Comparison of ENCODE assay signal across 19 cellular contexts in the genomic region with DNA sequence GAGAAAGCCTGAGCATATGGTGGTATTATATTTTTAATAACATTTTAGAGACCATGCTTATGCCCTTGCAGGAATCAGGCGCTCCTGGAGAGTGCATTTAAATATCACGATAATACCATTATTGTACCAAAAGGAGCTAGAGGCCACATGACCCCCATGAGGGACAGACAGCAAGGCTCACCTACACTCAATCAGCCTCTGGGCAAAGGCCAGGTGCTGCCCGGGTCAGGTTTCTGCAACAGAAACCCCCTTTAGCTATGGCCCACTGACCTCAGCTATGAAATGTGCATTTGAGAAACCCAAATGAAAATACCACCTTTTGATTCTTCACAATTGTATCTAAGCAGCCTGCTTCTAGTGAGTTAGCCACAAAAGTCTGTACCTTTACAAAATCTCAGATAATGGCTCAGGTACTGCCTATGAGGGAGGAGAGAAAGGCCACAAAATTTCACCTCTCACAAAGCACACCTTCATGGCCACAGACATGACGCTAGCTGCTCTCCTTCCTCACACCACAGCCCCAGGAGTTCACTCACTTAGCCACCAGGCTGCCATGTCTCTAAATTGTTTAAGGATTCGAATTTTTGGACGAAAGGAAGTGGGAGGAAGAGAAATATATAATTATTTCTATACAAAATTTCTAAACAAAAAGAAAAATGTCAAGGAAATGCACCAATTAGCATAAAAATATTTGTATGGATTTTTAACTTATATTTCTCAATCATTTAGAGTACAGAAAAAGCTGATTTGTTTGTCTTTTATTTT.
DNase-seq lines count a peak whose midpoint lies in the region; ATAC-seq and TF ChIP-seq lines count a peak whose summit lies in the region.
"Had no signal": no experiment of that assay in that cellular context is flagged by ENCODE, and none has a peak within 500 bp of the region (broad histone marks: within the 10 kb centered on the region; RNA-seq: fewer than 3 reads in every experiment).

No MANE protein-coding gene starts in this region.

- no peaks in the 10 kb centered on the region for H4K20me1 ChIP-seq in H9 (ENCODE audit: control insufficient read depth, insufficient read depth, insufficient read length)

- H2BK20ac ChIP-seq in H9 (ENCODE audit: low read depth, low read length, poor library complexity, severe bottlenecking) = no peak overlapping the region

- TF ChIP-seq CTCF in H9 (conservative IDR thresholded peaks at IDR 0.05) (peak; percentile 24; the same call in 2 of the 3 replicates), brain (conservative IDR thresholded peaks at IDR 0.05) (no peak), suprapubic skin (IDR thresholded peaks at IDR 0.05) (no peak)

- H3K36me3 ChIP-seq in suprapubic skin = no peaks in the 10 kb centered on the region
- H3K36me3 ChIP-seq: SJSA1 had no signal

- H3K27me3 Mint-ChIP-seq in H9 (ENCODE audit: low read depth) (no peaks in the 10 kb centered on the region), brain (peaks cover 3% of the 10 kb centered on the region)
- H3K27me3 Mint-ChIP-seq: CD4-positive, CD25-positive, alpha-beta regulatory T cell had no signal

- ATAC-seq in HG02610 (IDR thresholded peaks at IDR 0.05; ENCODE audit: unreplicated experiment) = no peak
- no peak for ATAC-seq in GM21786 (IDR thresholded peaks at IDR 0.05; ENCODE audit: unreplicated experiment)
- ATAC-seq: Right ventricle myocardium inferior had no signal

- H4K91ac ChIP-seq in H9 (ENCODE audit: insufficient read length, low read depth, low read length) = no peak overlapping the region

- no peaks in the 10 kb centered on the region for H3K23me2 ChIP-seq in H9 (ENCODE audit: insufficient read length, low read depth, low read length, poor library complexity, severe bottlenecking)

- H3K56ac ChIP-seq in H9 (ENCODE audit: insufficient read length, low read depth, low read length) = no peak overlapping the region

- no peak overlapping the region for H2AFZ ChIP-seq in H9 (ENCODE audit: low read length)

- H2BK12ac ChIP-seq in H9 (ENCODE audit: insufficient read length, low read depth, low read length) = no peak overlapping the region

- H3K9me3 Mint-ChIP-seq in H9 (no peaks in the 10 kb centered on the region), brain (no peaks in the 10 kb centered on the region)

- TF ChIP-seq POLR2A in suprapubic skin (IDR thresholded peaks at IDR 0.05) = no peak

- no peak overlapping the region for H2BK120ac ChIP-seq in H9 (ENCODE audit: low read depth, low read length, poor library complexity, severe bottlenecking)

- no peak overlapping the region for H3K4ac ChIP-seq in H9 (ENCODE audit: low read depth, low read length)

- H3K18ac ChIP-seq in H9 (ENCODE audit: insufficient read length, low read depth, low read length) = no peak overlapping the region

- no CpG with 5 or more reads among the region's 6 CpGs for WGBS in H9 (ENCODE audit: extremely low coverage, insufficient read length, low lambda C conversion rate)
- 82% methylated on average over 6 of the region's 6 CpGs for WGBS in suprapubic skin

- DNase-seq in H9 = no peak
- DNase-seq in left kidney (ENCODE audit: low read depth, low spot score) = peak; percentile 81
- DNase-seq in suprapubic skin (ENCODE audit: low spot score in 2 of 2) = no peak
- no peak for DNase-seq in glomerular visceral epithelial cell (ENCODE audit: extremely low spot score)
- DNase-seq: CD4-positive, CD25-positive, alpha-beta regulatory T cell; GF-D8; H7; Karpas-422; NCI-H1694; NCI-H2081; NCI-H2171; NCI-H345; NCI-H524; OCI-M1 had no signal

- peaks cover 43 to 47% of the 10 kb centered on the region in 2 experiments for H3K4me1 Mint-ChIP-seq in H9
- H3K4me1 Mint-ChIP-seq in brain = peaks cover 41% of the 10 kb centered on the region
- H3K4me1 Mint-ChIP-seq: CD4-positive, CD25-positive, alpha-beta regulatory T cell had no signal

- no peaks in the 10 kb centered on the region for H3K27me3 ChIP-seq in H9 (ENCODE audit: insufficient read depth, low read length)
- H3K27me3 ChIP-seq in suprapubic skin = no peaks in the 10 kb centered on the region
- H3K27me3 ChIP-seq: SJSA1 had no signal

- no peak overlapping the region for H3K27ac ChIP-seq in H9 (ENCODE audit: insufficient read length, low read depth, low read length)
- H3K27ac ChIP-seq in suprapubic skin = peak overlapping the region; percentile 59
- H3K27ac ChIP-seq: SJSA1 had no signal

- no peak overlapping the region for H2AK5ac ChIP-seq in H9 (ENCODE audit: insufficient read length, low read length)

- no peak overlapping the region for H3K14ac ChIP-seq in H9 (ENCODE audit: insufficient read depth, low read length)

- no peak overlapping the region for H3K4me3 ChIP-seq in suprapubic skin
- H3K4me3 ChIP-seq: SJSA1 had no signal

- H2BK15ac ChIP-seq in H9 (ENCODE audit: low read depth, low read length) = no peak overlapping the region

- H3K9ac ChIP-seq in H9 (ENCODE audit: extremely low read depth, insufficient read length, low read length) = no peak overlapping the region

- H3K4me1 ChIP-seq in H9 (ENCODE audit: insufficient read depth, low read length) = peaks cover 2% of the 10 kb centered on the region; the same call in 1 of the 2 replicates
- peaks cover 46% of the 10 kb centered on the region for H3K4me1 ChIP-seq in suprapubic skin
- H3K4me1 ChIP-seq: SJSA1 had no signal

- no peak overlapping the region for H3T11ph ChIP-seq in H9 (ENCODE audit: low read length)

- H3K4me3 Mint-ChIP-seq in H9 (no peak overlapping the region), brain (peak overlapping the region in 2 of 5 experiments; percentile 51 to 74)
- H3K4me3 Mint-ChIP-seq: CD4-positive, CD25-positive, alpha-beta regulatory T cell had no signal

- H3K79me2 ChIP-seq in H9 (ENCODE audit: insufficient read depth, low read length) = no peaks in the 10 kb centered on the region

- H4K5ac ChIP-seq in H9 (ENCODE audit: insufficient read length, low read depth, low read length) = no peak overlapping the region

- H3K27ac Mint-ChIP-seq in H9 (no peak overlapping the region; a peak in 2 of 7 replicates), brain (peak overlapping the region in 3 of 5 experiments; percentile 52 to 92 (median 63))
- H3K27ac Mint-ChIP-seq: CD4-positive, CD25-positive, alpha-beta regulatory T cell had no signal

- no peaks in the 10 kb centered on the region for H3K79me1 ChIP-seq in H9 (ENCODE audit: insufficient read depth, low read depth, low read length, poor library complexity, severe bottlenecking)

- no peak for TF ChIP-seq EP300 in suprapubic skin (IDR thresholded peaks at IDR 0.05)

- H3K36me3 Mint-ChIP-seq in H9 (ENCODE audit: insufficient read depth in 1 of 3, low read depth in 3 of 3) = no peaks in the 10 kb centered on the region
- no peaks in the 10 kb centered on the region for H3K36me3 Mint-ChIP-seq in brain
- H3K36me3 Mint-ChIP-seq: CD4-positive, CD25-positive, alpha-beta regulatory T cell had no signal

- no peak overlapping the region for H3K4me2 ChIP-seq in H9 (ENCODE audit: insufficient read depth, insufficient read length, low read length)

- no peak overlapping the region for H3K23ac ChIP-seq in H9 (ENCODE audit: insufficient read length, low read depth, low read length)

- H3K9me3 ChIP-seq in H9 (ENCODE audit: control insufficient read depth, low read depth, low read length) (no peaks in the 10 kb centered on the region), suprapubic skin (no peaks in the 10 kb centered on the region)
- H3K9me3 ChIP-seq: SJSA1 had no signal

- H2BK5ac ChIP-seq in H9 (ENCODE audit: insufficient read length, low read length) = no peak overlapping the region

- H4K8ac ChIP-seq in H9 (replicated peaks; ENCODE audit: insufficient read length, low read depth, low read length) = no peak overlapping the region

Comparison
In these comparisons a context has a peak if more than half of its experiments do, and no peak if none do; other contexts are left out.
1. H3K27ac Mint-ChIP-seq: peak in brain (3 of 5); none in H9 (0 of 3).